In genomic region chr19:13119654-13120053, GRCh38 we compare ENCODE assay signal across 8 cellular contexts. TPM values are rescaled to one million over a fixed set of nuclear protein-coding genes. Genes with fewer than 3 reads are reported as not detected.
DNase-seq lines count a peak whose midpoint lies in the region; ATAC-seq and TF ChIP-seq lines count a peak whose summit lies in the region.

No MANE protein-coding gene starts in this region.

- peak overlapping the region; percentile 86 for H3K4me3 Mint-ChIP-seq in T-helper 2 cell treated with Interferon-gamma antibody and Interleukin-4, amounts not matched to agents 5 μg/mL and 100 μg/mL, for 36 hours
- peak overlapping the region; percentile 80 for H3K4me3 Mint-ChIP-seq in activated CD4-positive, alpha-beta memory T cell treated with anti-CD3 and anti-CD28 coated beads, Interleukin-2, amount 10 ng/mL, durations not matched to agents 7 days and 5 days
- H3K4me3 Mint-ChIP-seq in glutamatergic neuron (ENCODE audit: unreplicated experiment) = peak overlapping the region; percentile 86

- peak overlapping the region; percentile 76 for H3K27ac Mint-ChIP-seq in T-helper 2 cell treated with Interferon-gamma antibody and Interleukin-4, amounts not matched to agents 5 μg/mL and 100 μg/mL, for 36 hours
- H3K27ac Mint-ChIP-seq in activated CD4-positive, alpha-beta memory T cell treated with anti-CD3 and anti-CD28 coated beads, Interleukin-2, amount 10 ng/mL, durations not matched to agents 7 days and 5 days = peak overlapping the region; percentile 74
- no peak overlapping the region for H3K27ac Mint-ChIP-seq in glutamatergic neuron (ENCODE audit: unreplicated experiment)

- peak overlapping the region; percentile 87 for H3K27ac ChIP-seq in smooth muscle cell (ENCODE audit: low read depth)

- H3K79me2 ChIP-seq in smooth muscle cell (ENCODE audit: low read depth) = peaks cover 73% of the 10 kb centered on the region

- peak overlapping the region; percentile 98 for H3K4me3 ChIP-seq in smooth muscle cell

- H3K27me3 Mint-ChIP-seq in T-helper 2 cell treated with Interferon-gamma antibody and Interleukin-4, amounts not matched to agents 5 μg/mL and 100 μg/mL, for 36 hours (ENCODE audit: low read depth) = no peaks in the 10 kb centered on the region
- no peaks in the 10 kb centered on the region for H3K27me3 Mint-ChIP-seq in activated CD4-positive, alpha-beta memory T cell treated with anti-CD3 and anti-CD28 coated beads, Interleukin-2, amount 10 ng/mL, durations not matched to agents 7 days and 5 days
- H3K27me3 Mint-ChIP-seq in glutamatergic neuron (ENCODE audit: unreplicated experiment) = peaks cover 11% of the 10 kb centered on the region

- no peak for DNase-seq in T-helper 2 cell treated with Interferon-gamma antibody and Interleukin-4, amounts not matched to agents 5 μg/mL and 100 μg/mL, for 36 hours (ENCODE audit: low spot score)
- DNase-seq in T-helper 2 cell (no peak), glutamatergic neuron (no peak), smooth muscle cell (lab: John Stamatoyannopoulos, UW; ENCODE audit: unreplicated experiment) (no peak), NCI-H524 treated with DMSO at 0.1 percent for 48 hours (lab: John Stamatoyannopoulos, UW) (no peak), mesenteric fat pad (ENCODE audit: low spot score) (no peak)
- no peak for DNase-seq in activated CD4-positive, alpha-beta memory T cell treated with anti-CD3 and anti-CD28 coated beads, Interleukin-2, amount 10 ng/mL, durations not matched to agents 7 days and 5 days

- no peaks in the 10 kb centered on the region for H3K9me3 Mint-ChIP-seq in T-helper 2 cell treated with Interferon-gamma antibody and Interleukin-4, amounts not matched to agents 5 μg/mL and 100 μg/mL, for 36 hours
- no peaks in the 10 kb centered on the region for H3K9me3 Mint-ChIP-seq in activated CD4-positive, alpha-beta memory T cell treated with anti-CD3 and anti-CD28 coated beads, Interleukin-2, amount 10 ng/mL, durations not matched to agents 7 days and 5 days
- H3K9me3 Mint-ChIP-seq in glutamatergic neuron (ENCODE audit: unreplicated experiment) = peaks cover 15% of the 10 kb centered on the region

- H3K9ac ChIP-seq in smooth muscle cell (ENCODE audit: low read depth) = peak overlapping the region; percentile 96

- no peak for ATAC-seq in HG02852 (IDR thresholded peaks at IDR 0.05; ENCODE audit: unreplicated experiment)

- H3K36me3 Mint-ChIP-seq in T-helper 2 cell treated with Interferon-gamma antibody and Interleukin-4, amounts not matched to agents 5 μg/mL and 100 μg/mL, for 36 hours (ENCODE audit: low read depth) = peaks cover 21% of the 10 kb centered on the region
- H3K36me3 Mint-ChIP-seq in activated CD4-positive, alpha-beta memory T cell treated with anti-CD3 and anti-CD28 coated beads, Interleukin-2, amount 10 ng/mL, durations not matched to agents 7 days and 5 days (ENCODE audit: low read depth) = peaks cover 9% of the 10 kb centered on the region
- no peaks in the 10 kb centered on the region for H3K36me3 Mint-ChIP-seq in glutamatergic neuron (ENCODE audit: unreplicated experiment)

- peak overlapping the region; percentile 97 for H3K4me2 ChIP-seq in smooth muscle cell

- H3K4me1 ChIP-seq in smooth muscle cell (ENCODE audit: low read depth) = peaks cover 31% of the 10 kb centered on the region

- WGBS in smooth muscle cell (ENCODE audit: low lambda C conversion rate) = 68% methylated on average over 10 of the region's 10 CpGs

- H3K4me1 Mint-ChIP-seq in T-helper 2 cell treated with Interferon-gamma antibody and Interleukin-4, amounts not matched to agents 5 μg/mL and 100 μg/mL, for 36 hours (ENCODE audit: low read depth) = peaks cover 31% of the 10 kb centered on the region
- peaks cover 61% of the 10 kb centered on the region for H3K4me1 Mint-ChIP-seq in activated CD4-positive, alpha-beta memory T cell treated with anti-CD3 and anti-CD28 coated beads, Interleukin-2, amount 10 ng/mL, durations not matched to agents 7 days and 5 days
- peaks cover 17% of the 10 kb centered on the region for H3K4me1 Mint-ChIP-seq in glutamatergic neuron (ENCODE audit: low read depth, unreplicated experiment)

- CTCF ChIA-PET in activated CD4-positive, alpha-beta memory T cell treated with anti-CD3 and anti-CD28 coated beads, Interleukin-2, amount 10 ng/mL, durations not matched to agents 7 days and 5 days (lab: Charles Lee) = interaction anchor here (1.0 to 1.5 kb wide), 3 partner anchors 11 to 154 kb away, joined by 5 to 9 read pairs (median 5); no protein-coding TSS in a partner anchor

- peaks cover 60% of the 10 kb centered on the region for H4K20me1 ChIP-seq in smooth muscle cell (ENCODE audit: low read depth)

- H3F3A ChIP-seq in smooth muscle cell (ENCODE audit: low read depth) = no peaks in the 10 kb centered on the region

- H3K9me3 ChIP-seq in smooth muscle cell (replicated peaks; ENCODE audit: low read depth) = no peaks in the 10 kb centered on the region

- POLR2A ChIA-PET in activated CD4-positive, alpha-beta memory T cell treated with anti-CD3 and anti-CD28 coated beads, Interleukin-2, amount 10 ng/mL, durations not matched to agents 7 days and 5 days (lab: Charles Lee) = interaction anchor here (0.7 to 6.6 kb wide), 7 partner anchors 8 to 48 kb away, joined by 3 to 79 read pairs (median 30); partner anchors contain the start of genes IER2 and STX10

- TF ChIP-seq CTCF in glutamatergic neuron (IDR thresholded peaks at IDR 0.05; ENCODE audit: partially characterized antibody, unreplicated experiment) = no peak
- no peak for TF ChIP-seq CTCF in smooth muscle cell (IDR thresholded peaks at IDR 0.05; ENCODE audit: borderline replicate concordance, insufficient read depth, poor library complexity, severe bottlenecking)

- no peak overlapping the region for H2AFZ ChIP-seq in smooth muscle cell (ENCODE audit: low read depth)

- H3K36me3 ChIP-seq in smooth muscle cell (ENCODE audit: low read depth) = no peaks in the 10 kb centered on the region

- no peaks in the 10 kb centered on the region for H3K27me3 ChIP-seq in smooth muscle cell (ENCODE audit: low read depth)

RNA-seq across cellular contexts. Expression of gene NACC1, which starts 1.6 kb away (rescaled TPM):
- 10 to 100 TPM; 74.5 to 82.2 TPM for total RNA-seq in activated CD4-positive, alpha-beta memory T cell treated with anti-CD3 and anti-CD28 coated beads, Interleukin-2, amount 10 ng/mL, durations not matched to agents 7 days and 5 days
- 68.6 TPM for total RNA-seq in glutamatergic neuron (ENCODE audit: unreplicated experiment)
- 34.1 and 44.6 TPM in 2 replicates for total RNA-seq in smooth muscle cell
- polyA plus RNA-seq in smooth muscle cell = 9.9 and 12.8 TPM in 2 replicates
- 45.2 TPM for total RNA-seq in mesenteric fat pad

RNA-seq across cellular contexts. Expression of gene TRMT1, which starts 3.1 kb away (rescaled TPM):
- total RNA-seq in activated CD4-positive, alpha-beta memory T cell treated with anti-CD3 and anti-CD28 coated beads, Interleukin-2, amount 10 ng/mL, durations not matched to agents 7 days and 5 days = 10 to 100 TPM; 29.4 to 29.7 TPM
- total RNA-seq in glutamatergic neuron (ENCODE audit: unreplicated experiment) (29.2 TPM), smooth muscle cell (19.1 and 21.9 TPM in 2 replicates), mesenteric fat pad (33.2 TPM)
- polyA plus RNA-seq in smooth muscle cell = 37.4 and 44.3 TPM in 2 replicates

RNA-seq across cellular contexts. Expression of gene LYL1, which starts 17.0 kb away (rescaled TPM):
- 1 to 10 TPM; 5.7 to 6.2 TPM for total RNA-seq in activated CD4-positive, alpha-beta memory T cell treated with anti-CD3 and anti-CD28 coated beads, Interleukin-2, amount 10 ng/mL, durations not matched to agents 7 days and 5 days
- total RNA-seq in glutamatergic neuron (ENCODE audit: unreplicated experiment) (1.3 TPM), smooth muscle cell (2.2 and 2.8 TPM in 2 replicates), mesenteric fat pad (11.5 TPM)
- 2.1 and 3.2 TPM in 2 replicates for polyA plus RNA-seq in smooth muscle cell

RNA-seq across cellular contexts. Expression of gene STX10, which starts 30.5 kb away (rescaled TPM):
- 10 to 100 TPM; 69.0 to 72.2 TPM for total RNA-seq in activated CD4-positive, alpha-beta memory T cell treated with anti-CD3 and anti-CD28 coated beads, Interleukin-2, amount 10 ng/mL, durations not matched to agents 7 days and 5 days
- total RNA-seq in glutamatergic neuron (ENCODE audit: unreplicated experiment) (17.2 TPM), smooth muscle cell (37.6 and 59.6 TPM in 2 replicates), mesenteric fat pad (45.4 TPM)
- 69.1 and 83.1 TPM in 2 replicates for polyA plus RNA-seq in smooth muscle cell

RNA-seq across cellular contexts. Expression of gene IER2, which starts 30.6 kb away (rescaled TPM):
- 100 to 1,000 TPM; 231 to 234 TPM for total RNA-seq in activated CD4-positive, alpha-beta memory T cell treated with anti-CD3 and anti-CD28 coated beads, Interleukin-2, amount 10 ng/mL, durations not matched to agents 7 days and 5 days
- 109 TPM for total RNA-seq in glutamatergic neuron (ENCODE audit: unreplicated experiment)
- total RNA-seq in smooth muscle cell = 113 and 118 TPM in 2 replicates
- polyA plus RNA-seq in smooth muscle cell = 732 and 766 TPM in 2 replicates
- total RNA-seq in mesenteric fat pad = 229 TPM
